Comparison of ENCODE assay signal across 8 cellular contexts in genomic region chr17:7572588-7573323, GRCh38. TPM values are rescaled to one million over a fixed set of nuclear protein-coding genes. Genes with fewer than 3 reads are reported as not detected.
DNase-seq lines count a peak whose midpoint lies in the region; ATAC-seq lines count a peak whose summit lies in the region.

No MANE protein-coding gene starts in this region.

- no peaks in the 10 kb centered on the region for H3K27me3 ChIP-seq in BLaER1

- ATAC-seq in GM19372 (IDR thresholded peaks at IDR 0.05; ENCODE audit: low read depth, unreplicated experiment), result peak; percentile 75

- peak overlapping the region; percentile 98 for H3K4me2 ChIP-seq in BLaER1

- peaks cover 75% of the 10 kb centered on the region for H3K36me3 ChIP-seq in BLaER1

- H3K9ac ChIP-seq in BLaER1, result peak overlapping the region; percentile 100

- peak overlapping the region; percentile 100 for H3K4me3 ChIP-seq in BLaER1

- peaks cover 45% of the 10 kb centered on the region for H3K4me1 ChIP-seq in BLaER1

- peaks cover 50% of the 10 kb centered on the region for H4K20me1 ChIP-seq in BLaER1

- peak overlapping the region; percentile 100 for H3K27ac ChIP-seq in BLaER1

- H3K9me3 ChIP-seq in BLaER1, result no peaks in the 10 kb centered on the region

- DNase-seq in HS-27A (ENCODE audit: low read depth) (peak; percentile 87), NOMO-1 (lab: John Stamatoyannopoulos, UW; ENCODE audit: unreplicated experiment in 2 of 2) (peak; percentile 99), ecto neural progenitor cell (ENCODE audit: low spot score) (peak; percentile 100), lung microvascular endothelial cell (ENCODE audit: low read depth in 2 of 2) (peak; percentile 100)
- peak; percentile 100 for DNase-seq in activated CD8-positive, alpha-beta memory T cell treated with anti-CD3 and anti-CD28 coated beads for 24 hours
- DNase-seq in stimulated activated CD8-positive, alpha-beta memory T cell treated with anti-CD3 and anti-CD28 coated beads, Interleukin-12 subunit alpha, Interleukin-12 subunit beta, amount 100 ng/mL, for 1 hour (ENCODE audit: low read depth), result peak; percentile 99

RNA-seq across cellular contexts. Expression of gene CD68, which starts 6.7 kb away (rescaled TPM):
- 0.40 and 0.44 TPM in 2 replicates for total RNA-seq in lung microvascular endothelial cell

RNA-seq across cellular contexts. Expression of gene MPDU1, which starts 10.9 kb away (rescaled TPM):
- 56.7 and 72.2 TPM in 2 replicates for total RNA-seq in lung microvascular endothelial cell

RNA-seq across cellular contexts. Expression of gene SENP3, which starts 11.0 kb away (rescaled TPM):
- total RNA-seq in lung microvascular endothelial cell, result 52.3 and 81.5 TPM in 2 replicates

RNA-seq across cellular contexts. Expression of gene TNFSF13, which starts 14.2 kb away (rescaled TPM):
- 0.20 and 0.65 TPM in 2 replicates for total RNA-seq in lung microvascular endothelial cell

RNA-seq across cellular contexts. Expression of gene SOX15, which starts 17.1 kb away (rescaled TPM):
- total RNA-seq in lung microvascular endothelial cell, result not detected in 2 replicates

Comparison
In these comparisons a context has a peak if more than half of its experiments do, and no peak if none do; other contexts are left out.
1. Peak in every context shown above with its lines: DNase-seq, ATAC-seq, H3K4me3 ChIP-seq and H3K27ac ChIP-seq.